9 cellular contexts compared by ENCODE assay signal in genomic region chr17:59668816-59669215, GRCh38. TPM values are rescaled to one million over a fixed set of nuclear protein-coding genes. Genes with fewer than 3 reads are reported as not detected.
DNase-seq lines count a peak whose midpoint lies in the region; ATAC-seq and TF ChIP-seq lines count a peak whose summit lies in the region.
"Had no signal": no experiment of that assay in that cellular context is flagged by ENCODE, and none has a peak within 500 bp of the region (broad histone marks: within the 10 kb centered on the region; RNA-seq: fewer than 3 reads in every experiment).

No MANE protein-coding gene starts in this region.

- TF ChIP-seq POLR2A in spleen (IDR thresholded peaks at IDR 0.05), result no peak

- H3K27ac ChIP-seq in spleen, result peak overlapping the region in 7 of 8 donors; percentile 23 to 68 (median 58)
- H3K27ac ChIP-seq: C4-2B had no signal

- peak overlapping the region; percentile 47 for H3K27ac Mint-ChIP-seq in activated CD4-positive, alpha-beta T cell treated with anti-CD3 and anti-CD28 coated beads, Interleukin-2, amount 10 ng/mL, durations not matched to agents 24 days and 14 days

- H3K4me3 Mint-ChIP-seq in activated CD4-positive, alpha-beta T cell treated with anti-CD3 and anti-CD28 coated beads, Interleukin-2, amount 10 ng/mL, durations not matched to agents 24 days and 14 days, result no peak overlapping the region

- peaks cover 62% of the 10 kb centered on the region for H3K36me3 Mint-ChIP-seq in activated CD4-positive, alpha-beta T cell treated with anti-CD3 and anti-CD28 coated beads, Interleukin-2, amount 10 ng/mL, durations not matched to agents 24 days and 14 days (ENCODE audit: low read depth)

- intact Hi-C loops in activated CD4-positive, alpha-beta T cell treated with anti-CD3 and anti-CD28 coated beads, Interleukin-2, amount 10 ng/mL, durations not matched to agents 24 days and 14 days (cut with micrococcal nuclease), result no loop called here
- intact Hi-C loops in spleen (cut with DNase I; ENCODE audit: low total_unique reads), result no loop called here

- no peak for ATAC-seq in HG03097 (IDR thresholded peaks at IDR 0.05; ENCODE audit: low FRiP score, unreplicated experiment)

- H3K27me3 ChIP-seq in spleen (replicated peaks in 1 of 7), result no peaks in the 10 kb centered on the region

- H3K9me3 Mint-ChIP-seq in activated CD4-positive, alpha-beta T cell treated with anti-CD3 and anti-CD28 coated beads, Interleukin-2, amount 10 ng/mL, durations not matched to agents 24 days and 14 days, result no peaks in the 10 kb centered on the region

- peaks cover 3 to 99% (median 71%) of the 10 kb centered on the region in 6 donors for H3K36me3 ChIP-seq in spleen

- no peaks in the 10 kb centered on the region for H3K9me3 ChIP-seq in spleen

- TF ChIP-seq CTCF in spleen (IDR thresholded peaks at IDR 0.05 in 8 of 11, conservative IDR thresholded peaks at IDR 0.05 in 3 of 11), result no peak

- H3K27me3 Mint-ChIP-seq in activated CD4-positive, alpha-beta T cell treated with anti-CD3 and anti-CD28 coated beads, Interleukin-2, amount 10 ng/mL, durations not matched to agents 24 days and 14 days, result no peaks in the 10 kb centered on the region

- H3K4me1 ChIP-seq in spleen, result peaks cover 6 to 58% (median 28%) of the 10 kb centered on the region in 6 donors

- H3K4me3 ChIP-seq in spleen, result no peak overlapping the region

- 32 to 51% (median 34%) methylated on average over 3 of the region's 3 CpGs for WGBS in spleen, 5 donors

- DNase-seq in activated CD4-positive, alpha-beta T cell treated with anti-CD3 and anti-CD28 coated beads, Interleukin-2, amount 10 ng/mL, durations not matched to agents 24 days and 14 days, result no peak
- no peak for DNase-seq in activated CD4-positive, alpha-beta T cell treated with anti-CD3 and anti-CD28 coated beads, Interleukin-2, amount 50 U/mL, for 48 hours
- DNase-seq in SW 1271 (lab: John Stamatoyannopoulos, UW), result peak; percentile 64 to 92
- DNase-seq in fibroblast of gingiva (ENCODE audit: low read depth), result peak; percentile 89
- no peak for DNase-seq in spleen
- DNase-seq in NK-92 (lab: John Stamatoyannopoulos, UW; ENCODE audit: unreplicated experiment), result no peak
- DNase-seq in GOT3 (lab: John Stamatoyannopoulos, UW), result no peak

- H3K4me1 Mint-ChIP-seq in activated CD4-positive, alpha-beta T cell treated with anti-CD3 and anti-CD28 coated beads, Interleukin-2, amount 10 ng/mL, durations not matched to agents 24 days and 14 days, result peaks cover 27% of the 10 kb centered on the region

RNA-seq across cellular contexts. Expression of gene PTRH2, which starts 38.4 kb away (rescaled TPM):
- 49.0 and 50.3 TPM in 2 replicates for total RNA-seq in activated CD4-positive, alpha-beta T cell treated with anti-CD3 and anti-CD28 coated beads, Interleukin-2, amount 10 ng/mL, durations not matched to agents 24 days and 14 days
- total RNA-seq in spleen, result 10 to 100 TPM; 14.4 to 30.9 (median 18.4) TPM
- polyA plus RNA-seq in spleen, result 10 to 100 TPM; 23.9 to 28.3 (median 27.6) TPM

RNA-seq across cellular contexts. Expression of gene VMP1, which starts 38.6 kb away (rescaled TPM):
- 417 and 422 TPM in 2 replicates for total RNA-seq in activated CD4-positive, alpha-beta T cell treated with anti-CD3 and anti-CD28 coated beads, Interleukin-2, amount 10 ng/mL, durations not matched to agents 24 days and 14 days
- 100 to 1,000 TPM; 202 to 649 (median 372) TPM for total RNA-seq in spleen
- 10 to 100 TPM; 53.2 to 81.2 (median 65.8) TPM for polyA plus RNA-seq in spleen

RNA-seq across cellular contexts. Expression of gene CLTC, which starts 49.1 kb away (rescaled TPM):
- 187 and 190 TPM in 2 replicates for total RNA-seq in activated CD4-positive, alpha-beta T cell treated with anti-CD3 and anti-CD28 coated beads, Interleukin-2, amount 10 ng/mL, durations not matched to agents 24 days and 14 days
- 100 to 1,000 TPM; 189 to 289 (median 256) TPM for total RNA-seq in spleen
- polyA plus RNA-seq in spleen, result 10 to 100 TPM; 47.8 to 73.9 (median 70.1) TPM

Comparison
In these comparisons a context has a peak if more than half of its experiments do, and no peak if none do; other contexts are left out.
1. DNase-seq: peak in SW 1271 (2 of 2) and fibroblast of gingiva (single experiment); none in activated CD4-positive, alpha-beta T cell treated with anti-CD3 and anti-CD28 coated beads, Interleukin-2, amount 10 ng/mL, durations not matched to agents 24 days and 14 days (single experiment), activated CD4-positive, alpha-beta T cell treated with anti-CD3 and anti-CD28 coated beads, Interleukin-2, amount 50 U/mL, for 48 hours (0 of 2), spleen (single experiment), NK-92 (single experiment) and GOT3 (single experiment).